ENCODE assay signal across 1 cellular context in genomic region chr5:53476531-53477480, GRCh38.
TF ChIP-seq lines count a peak whose summit lies in the region.

No MANE protein-coding gene starts in this region.

TF ChIP-seq in HepG2, 621 proteins besides CTCF, POLR2A, EP300 and RAD21 (continued from another document and continues in another):
- TF ChIP-seq PBX2 (CRISPR knock-in tag; IDR thresholded peaks at IDR 0.05) (no peak), SUZ12 (IDR thresholded peaks at IDR 0.05; ENCODE audit: low read depth, low read length) (no peak), GTF3A (CRISPR knock-in tag; conservative IDR thresholded peaks at IDR 0.05) (no peak), HMGXB3 (CRISPR knock-in tag; IDR thresholded peaks at IDR 0.05; ENCODE audit: borderline replicate concordance) (peak; percentile 93), MLX (CRISPR knock-in tag; IDR thresholded peaks at IDR 0.05) (peak; percentile 97), ZNF225 (CRISPR knock-in tag; IDR thresholded peaks at IDR 0.05) (no peak; the same call in 1 of the 2 replicates), KMT2A (CRISPR knock-in tag; IDR thresholded peaks at IDR 0.05) (peak; percentile 66; the same call in 1 of the 2 replicates), HOXA5 (CRISPR knock-in tag; IDR thresholded peaks at IDR 0.05) (peak; percentile 88; the same call in 1 of the 2 replicates), RNF2 (conservative IDR thresholded peaks at IDR 0.05; ENCODE audit: low read depth) (no peak), SRF (IDR thresholded peaks at IDR 0.05; ENCODE audit: low read depth, low read length) (peak; percentile 83), GATAD2A (CRISPR knock-in tag; IDR thresholded peaks at IDR 0.05) (peak; percentile 100), ZMAT3 (CRISPR knock-in tag; conservative IDR thresholded peaks at IDR 0.05) (peak; percentile 61; the same call in 1 of the 2 replicates), ZNF652 (CRISPR knock-in tag; IDR thresholded peaks at IDR 0.05; ENCODE audit: borderline replicate concordance, low read depth) (peak; percentile 74; the same call in 1 of the 2 replicates), ZBTB7B (CRISPR knock-in tag; IDR thresholded peaks at IDR 0.05) (peak; percentile 79; the same call in 1 of the 2 replicates), DDIT3 (CRISPR knock-in tag; IDR thresholded peaks at IDR 0.05) (no peak), LBX2 (CRISPR knock-in tag; IDR thresholded peaks at IDR 0.05; ENCODE audit: borderline replicate concordance) (0 out of 2 replicates have a peak, but pooled peaks have one; percentile 34), ZSCAN25 (CRISPR knock-in tag; IDR thresholded peaks at IDR 0.05) (peak; percentile 84; the same call in 1 of the 2 replicates), ZNF280B (CRISPR knock-in tag; IDR thresholded peaks at IDR 0.05; ENCODE audit: borderline replicate concordance) (no peak), ZNF235 (CRISPR knock-in tag; IDR thresholded peaks at IDR 0.05; ENCODE audit: borderline replicate concordance) (no peak), NCOA1 (CRISPR knock-in tag; IDR thresholded peaks at IDR 0.05) (peak; percentile 99), ZNF326 (CRISPR knock-in tag; IDR thresholded peaks at IDR 0.05; ENCODE audit: borderline replicate concordance) (no peak), PTBP1 (IDR thresholded peaks at IDR 0.05; ENCODE audit: low read depth, low read length, poor library complexity, severe bottlenecking) (no peak), KLF16 (CRISPR knock-in tag; IDR thresholded peaks at IDR 0.05) (peak in 1 of 2 experiments; percentile 97; a peak in 2 of 4 replicates), CBX5 (CRISPR knock-in tag; IDR thresholded peaks at IDR 0.05; ENCODE audit: borderline replicate concordance) (peak; percentile 99), ZBTB8A (CRISPR knock-in tag; IDR thresholded peaks at IDR 0.05; ENCODE audit: borderline replicate concordance, low read depth) (no peak), RXRB (CRISPR knock-in tag; IDR thresholded peaks at IDR 0.05; ENCODE audit: borderline replicate concordance) (peak; percentile 99), ZNF30 (CRISPR knock-in tag; IDR thresholded peaks at IDR 0.05) (no peak), SOX6 (IDR thresholded peaks at IDR 0.05) (no peak), SOX6 (CRISPR knock-in tag; IDR thresholded peaks at IDR 0.05) (peak; percentile 99), JUND (CRISPR knock-in tag; IDR thresholded peaks at IDR 0.05) (peak; percentile 80), SCMH1 (CRISPR knock-in tag; IDR thresholded peaks at IDR 0.05; ENCODE audit: borderline replicate concordance) (no peak), MAFG (CRISPR knock-in tag; IDR thresholded peaks at IDR 0.05) (no peak), RELA (CRISPR knock-in tag; IDR thresholded peaks at IDR 0.05) (peak; percentile 51; the same call in 1 of the 2 replicates), RNF219 (CRISPR knock-in tag; IDR thresholded peaks at IDR 0.05) (peak; percentile 47; the same call in 1 of the 2 replicates), FOXP1 (IDR thresholded peaks at IDR 0.05) (peak; percentile 94), FOXP1 (CRISPR knock-in tag; IDR thresholded peaks at IDR 0.05) (peak; percentile 100), CREB1 (IDR thresholded peaks at IDR 0.05) (no peak; the same call in 1 of the 2 replicates), CREB1 (CRISPR knock-in tag; IDR thresholded peaks at IDR 0.05) (peak; percentile 91), HNF4A (CRISPR knock-in tag; IDR thresholded peaks at IDR 0.05) (peak; percentile 100), ZNF7 (CRISPR knock-in tag; IDR thresholded peaks at IDR 0.05) (no peak), TRAFD1 (CRISPR knock-in tag; IDR thresholded peaks at IDR 0.05; ENCODE audit: borderline replicate concordance) (no peak; the same call in 1 of the 2 replicates), ZNF597 (CRISPR knock-in tag; IDR thresholded peaks at IDR 0.05) (no peak), PRDM15 (CRISPR knock-in tag; IDR thresholded peaks at IDR 0.05) (no peak), SRSF1 (optimal IDR thresholded peaks at IDR 0.05; ENCODE audit: low read depth, low read length) (no peak), TEF (CRISPR knock-in tag; IDR thresholded peaks at IDR 0.05) (peak; percentile 76; the same call in 1 of the 2 replicates)
